Comparison of ENCODE assay signal across 9 cellular contexts in the genomic region with DNA sequence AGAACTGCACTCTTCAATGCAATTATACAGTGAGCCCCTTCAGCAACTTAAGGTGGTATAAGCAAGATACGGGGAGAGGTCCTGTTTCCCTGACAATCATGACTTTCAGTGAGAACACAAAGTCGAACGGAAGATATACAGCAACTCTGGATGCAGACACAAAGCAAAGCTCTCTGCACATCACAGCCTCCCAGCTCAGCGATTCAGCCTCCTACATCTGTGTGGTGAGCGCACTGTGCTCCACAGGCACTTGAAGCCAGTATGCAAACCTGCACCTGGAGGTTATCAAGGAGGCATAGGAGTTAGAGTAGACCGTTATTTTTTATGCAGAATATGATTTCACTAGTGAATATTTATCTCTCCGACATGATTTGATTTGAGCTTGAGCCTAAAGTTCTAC.
"Had no signal": no experiment of that assay in that cellular context is flagged by ENCODE, and none has a peak within 500 bp of the region (broad histone marks: within the 10 kb centered on the region; RNA-seq: fewer than 3 reads in every experiment).

No MANE protein-coding gene starts in this region.

- FAIRE-seq: pancreas had no signal

- H3K4me1 Mint-ChIP-seq: neural crest cell had no signal

- H3K27ac ChIP-seq: brain microvascular endothelial cell, epithelial cell of prostate, hepatocyte, pancreas, thyroid gland, uterus had no signal

- H2AFZ ChIP-seq: hepatocyte had no signal

- H3K4me2 ChIP-seq: hepatocyte had no signal

- H3K4me3 Mint-ChIP-seq: neural crest cell had no signal

- DNase-seq: left ventricle myocardium superior, pancreas, T1000, thyroid gland, uterus had no signal

- H3K36me3 ChIP-seq: brain microvascular endothelial cell, pancreas, thyroid gland, uterus had no signal

- H3K9me3 Mint-ChIP-seq: neural crest cell had no signal

- H3K4me3 ChIP-seq: hepatocyte, pancreas, thyroid gland, uterus had no signal

- H3K27me3 ChIP-seq: brain microvascular endothelial cell, thyroid gland, uterus had no signal

- H3K79me2 ChIP-seq: hepatocyte had no signal

- H3K4me1 ChIP-seq: pancreas, thyroid gland, uterus had no signal

- H3K9me3 ChIP-seq: pancreas, thyroid gland, uterus had no signal

- ATAC-seq: left ventricle myocardium superior had no signal
